Comparison of ENCODE assay signal across 17 cellular contexts in the genomic region with DNA sequence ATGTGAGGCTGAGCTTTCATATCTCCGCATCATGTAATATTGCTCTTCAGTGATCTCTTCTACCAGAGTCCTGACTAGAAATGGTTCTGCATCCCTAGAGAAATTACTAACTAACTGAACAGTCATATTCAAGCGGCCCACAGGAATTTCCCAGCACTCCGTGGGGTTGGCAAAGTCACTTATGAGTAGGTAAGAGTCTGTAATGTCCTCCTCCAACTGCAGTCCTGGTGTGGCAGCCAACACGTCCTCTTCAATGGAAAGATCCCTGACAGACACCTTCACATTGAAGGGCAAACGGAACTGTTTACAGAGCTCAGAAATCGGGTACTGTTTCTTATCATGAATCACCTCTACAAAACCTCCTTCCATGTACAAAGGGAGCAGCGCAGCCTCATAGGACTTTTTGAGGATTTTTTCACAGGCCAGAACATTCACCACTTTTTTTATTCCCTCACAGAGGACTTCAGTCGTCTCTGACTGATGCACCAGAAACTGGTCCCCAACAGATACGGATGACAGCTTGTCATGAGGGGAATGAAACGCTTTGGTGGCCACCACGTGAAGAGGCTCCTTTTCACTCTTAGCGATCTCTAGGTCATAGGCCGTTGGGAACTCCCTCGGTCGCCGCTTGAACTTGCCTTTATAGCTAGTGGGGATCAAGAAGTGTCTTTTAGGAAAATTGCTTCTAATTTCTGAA.
DNase-seq lines count a peak whose midpoint lies in the region; ATAC-seq, FAIRE-seq and TF ChIP-seq lines count a peak whose summit lies in the region.
"Had no signal": no experiment of that assay in that cellular context is flagged by ENCODE, and none has a peak within 500 bp of the region (broad histone marks: within the 10 kb centered on the region; RNA-seq: fewer than 3 reads in every experiment).

No MANE protein-coding gene starts in this region.

- H3K4me2 ChIP-seq in GM12878 (ENCODE audit: control insufficient read depth, insufficient read depth) = no peak overlapping the region

- no peaks in the 10 kb centered on the region for H3K4me1 ChIP-seq in GM12878 (ENCODE audit: control insufficient read depth, insufficient read depth, low read length)
- H3K4me1 ChIP-seq: prostate gland, tibial artery had no signal

- CTCF ChIA-PET in activated CD8-positive, alpha-beta T cell treated with anti-CD3 and anti-CD28 coated beads, Interleukin-2, amount 10 ng/mL, durations not matched to agents 7 days and 5 days (lab: Charles Lee) = interaction anchor here (0.6 to 2.1 kb wide), 6 partner anchors 11 to 707 kb away, joined by 3 to 8 read pairs (median 3); a partner anchor contains a TSS
- CTCF ChIA-PET in GM12878 (lab: Yijun Ruan, JAX) = no interaction called here

- no peak overlapping the region for H3K4me3 Mint-ChIP-seq in activated CD8-positive, alpha-beta T cell treated with anti-CD3 and anti-CD28 coated beads, Interleukin-2, amount 10 ng/mL, durations not matched to agents 7 days and 5 days
- H3K4me3 Mint-ChIP-seq: B cell had no signal

- peaks cover 82% of the 10 kb centered on the region for H3K36me3 Mint-ChIP-seq in activated CD8-positive, alpha-beta T cell treated with anti-CD3 and anti-CD28 coated beads, Interleukin-2, amount 10 ng/mL, durations not matched to agents 7 days and 5 days (ENCODE audit: low read depth)

- no peaks in the 10 kb centered on the region for H3K79me2 ChIP-seq in GM12878 (ENCODE audit: control insufficient read depth, insufficient read depth, low read length)

- no peaks in the 10 kb centered on the region for H3K9me3 Mint-ChIP-seq in activated CD8-positive, alpha-beta T cell treated with anti-CD3 and anti-CD28 coated beads, Interleukin-2, amount 10 ng/mL, durations not matched to agents 7 days and 5 days (ENCODE audit: insufficient read depth)

- no peaks in the 10 kb centered on the region for H3K36me3 ChIP-seq in GM12878 (ENCODE audit: control insufficient read depth in 2 of 2, insufficient read depth in 2 of 2, low read length in 1 of 2)
- H3K36me3 ChIP-seq: cardiac muscle cell, prostate gland, tibial artery, WERI-Rb-1 had no signal

- intact Hi-C loops in GM12878 (cut with micrococcal nuclease; ENCODE audit: unreplicated experiment) = no loop called here

- no peak overlapping the region for H3K27ac ChIP-seq in GM12878 (ENCODE audit: control insufficient read depth, insufficient read depth)
- H3K27ac ChIP-seq: cardiac muscle cell, prostate gland, tibial artery, WERI-Rb-1 had no signal

- SMC1A ChIA-PET in GM12878 (lab: Charles Lee; ENCODE audit: uncharacterized antibody, unreplicated experiment) = interaction anchor here (1.1 kb wide), 1 partner anchor 10 kb away, joined by 6 read pairs; no protein-coding TSS in a partner anchor

- no peak for TF ChIP-seq RAD21 in GM12878 (IDR thresholded peaks at IDR 0.05; ENCODE audit: insufficient read depth, low read depth, low read length)

- H3K9ac ChIP-seq in GM12878 (ENCODE audit: control insufficient read depth, insufficient read depth, low read length) = no peak overlapping the region

- H4K20me1 ChIP-seq in GM12878 (ENCODE audit: control insufficient read depth, insufficient read depth) = no peaks in the 10 kb centered on the region

- no peak for TF ChIP-seq POLR2A in GM12878 (IDR thresholded peaks at IDR 0.05; ENCODE audit: low read depth, low read length)

- peak; percentile 49 for ATAC-seq in activated CD8-positive, alpha-beta T cell treated with anti-CD3 and anti-CD28 coated beads, Interleukin-2, amount 10 ng/mL, durations not matched to agents 7 days and 5 days
- ATAC-seq in GM12878 = 0 out of 3 replicates have a peak, but pooled peaks have one; percentile 26
- no peak for ATAC-seq in HG02870 (IDR thresholded peaks at IDR 0.05; ENCODE audit: unreplicated experiment)

- 28% methylated on average over 16 of the region's 16 CpGs for WGBS in GM12878 (ENCODE audit: insufficient coverage, insufficient replicate concordance, low lambda C conversion rate, missing lambda C conversion rate)

- no peak for TF ChIP-seq CTCF in GM12878 (IDR thresholded peaks at IDR 0.05 in 2 of 3, conservative IDR thresholded peaks at IDR 0.05 in 1 of 3; ENCODE audit: control insufficient read depth in 2 of 3, extremely low read depth in 1 of 3, insufficient read depth in 1 of 3, low read depth in 3 of 3, low read length in 3 of 3)

- no peaks in the 10 kb centered on the region for H3K27me3 ChIP-seq in GM12878 (replicated peaks in 1 of 2; ENCODE audit: control insufficient read depth in 2 of 2, insufficient read depth in 2 of 2, low read length in 1 of 2)
- H3K27me3 ChIP-seq: cardiac muscle cell, tibial artery had no signal

- H2AFZ ChIP-seq in GM12878 (ENCODE audit: control insufficient read depth, low read depth, low read length) = no peak overlapping the region

- DNase-seq in stimulated activated naive CD4-positive, alpha-beta T cell treated with Interleukin-2 at 50 U/mL for 16 hours (lab: John Stamatoyannopoulos, UW) = peak; percentile 31
- no peak for DNase-seq in stimulated activated naive CD4-positive, alpha-beta T cell (lab: John Stamatoyannopoulos, UW)
- no peak for DNase-seq in activated CD8-positive, alpha-beta T cell treated with anti-CD3 and anti-CD28 coated beads, Interleukin-2, amount 10 ng/mL, durations not matched to agents 7 days and 5 days
- DNase-seq in GM12878 (ENCODE audit: low read depth, low spot score) = no peak
- DNase-seq in Kasumi-1 (lab: John Stamatoyannopoulos, UW) = no peak
- no peak for DNase-seq in OCI-M2 (lab: John Stamatoyannopoulos, UW; ENCODE audit: unreplicated experiment)
- DNase-seq in NOMO-1 treated with DMSO at 0.1 percent for 48 hours (lab: John Stamatoyannopoulos, UW; ENCODE audit: unreplicated experiment) = no peak
- DNase-seq: head of caudate nucleus, Karpas-422, NCI-H1436, tibial artery, WERI-Rb-1 had no signal

- BruUV-seq in GM12878 (replicated peaks; lab: Mats Ljungman, UMichigan) = no TSS peak

- peaks cover 75% of the 10 kb centered on the region for H3K4me1 Mint-ChIP-seq in activated CD8-positive, alpha-beta T cell treated with anti-CD3 and anti-CD28 coated beads, Interleukin-2, amount 10 ng/mL, durations not matched to agents 7 days and 5 days (ENCODE audit: low read depth)
- H3K4me1 Mint-ChIP-seq: B cell had no signal

- H3K4me3 ChIP-seq in GM12878 = no peak overlapping the region
- H3K4me3 ChIP-seq: cardiac muscle cell, prostate gland, tibial artery had no signal

- H3K27ac Mint-ChIP-seq in activated CD8-positive, alpha-beta T cell treated with anti-CD3 and anti-CD28 coated beads, Interleukin-2, amount 10 ng/mL, durations not matched to agents 7 days and 5 days = peak overlapping the region; percentile 61
- H3K27ac Mint-ChIP-seq: B cell had no signal

- POLR2A ChIA-PET in activated CD8-positive, alpha-beta T cell treated with anti-CD3 and anti-CD28 coated beads, Interleukin-2, amount 10 ng/mL, durations not matched to agents 7 days and 5 days (lab: Charles Lee) = interaction anchor here (0.8 kb wide), 1 partner anchor 16 kb away, joined by 4 read pairs; no protein-coding TSS in a partner anchor
- POLR2A ChIA-PET in GM12878 (lab: Charles Lee) = interaction anchor here (0.5 kb wide), 1 partner anchor 275 kb away, joined by 4 read pairs; no protein-coding TSS in a partner anchor

- H3K27me3 Mint-ChIP-seq in activated CD8-positive, alpha-beta T cell treated with anti-CD3 and anti-CD28 coated beads, Interleukin-2, amount 10 ng/mL, durations not matched to agents 7 days and 5 days (ENCODE audit: low read depth) = no peaks in the 10 kb centered on the region
- H3K27me3 Mint-ChIP-seq: B cell had no signal

- RAD21 ChIA-PET in GM12878 (lab: Charles Lee; ENCODE audit: unreplicated experiment) = no interaction called here

- in situ Hi-C loops in GM12878 (cut with MboI) = no loop called here

- no peaks in the 10 kb centered on the region for H3K9me3 ChIP-seq in GM12878 (replicated peaks; ENCODE audit: control insufficient read depth, insufficient read depth, low read length)
- H3K9me3 ChIP-seq: prostate gland, tibial artery had no signal

- TF ChIP-seq EP300 in GM12878 (IDR thresholded peaks at IDR 0.05; ENCODE audit: borderline replicate concordance in 1 of 2, control insufficient read depth in 1 of 2, low read depth in 2 of 2, low read length in 2 of 2) = no peak

- FAIRE-seq in GM12878 (lab: Jason Lieb, UNC) = no peak
- FAIRE-seq: H54 had no signal

TF ChIP-seq in GM12878, 131 proteins besides CTCF, POLR2A, EP300 and RAD21 (continues in another document):
- TF ChIP-seq POU2F2 (IDR thresholded peaks at IDR 0.05; ENCODE audit: borderline replicate concordance, low read depth, low read length) (no peak), HDGF (IDR thresholded peaks at IDR 0.05) (no peak), RUNX3 (IDR thresholded peaks at IDR 0.05; ENCODE audit: low read length) (no peak), DPF2 (IDR thresholded peaks at IDR 0.05) (no peak), NR2F1 (conservative IDR thresholded peaks at IDR 0.05) (no peak), CREB1 (IDR thresholded peaks at IDR 0.05; ENCODE audit: low read depth) (no peak), ZNF384 (IDR thresholded peaks at IDR 0.05; ENCODE audit: borderline replicate concordance, low read depth, low read length) (no peak), SMAD5 (IDR thresholded peaks at IDR 0.05; ENCODE audit: low read depth) (no peak), MEF2B (IDR thresholded peaks at IDR 0.05; ENCODE audit: partially characterized antibody, poor library complexity, severe bottlenecking) (no peak), SMC3 (IDR thresholded peaks at IDR 0.05; ENCODE audit: borderline replicate concordance, low read length) (no peak), HDAC2 (IDR thresholded peaks at IDR 0.05) (no peak)
- TF ChIP-seq, protein P1, sequence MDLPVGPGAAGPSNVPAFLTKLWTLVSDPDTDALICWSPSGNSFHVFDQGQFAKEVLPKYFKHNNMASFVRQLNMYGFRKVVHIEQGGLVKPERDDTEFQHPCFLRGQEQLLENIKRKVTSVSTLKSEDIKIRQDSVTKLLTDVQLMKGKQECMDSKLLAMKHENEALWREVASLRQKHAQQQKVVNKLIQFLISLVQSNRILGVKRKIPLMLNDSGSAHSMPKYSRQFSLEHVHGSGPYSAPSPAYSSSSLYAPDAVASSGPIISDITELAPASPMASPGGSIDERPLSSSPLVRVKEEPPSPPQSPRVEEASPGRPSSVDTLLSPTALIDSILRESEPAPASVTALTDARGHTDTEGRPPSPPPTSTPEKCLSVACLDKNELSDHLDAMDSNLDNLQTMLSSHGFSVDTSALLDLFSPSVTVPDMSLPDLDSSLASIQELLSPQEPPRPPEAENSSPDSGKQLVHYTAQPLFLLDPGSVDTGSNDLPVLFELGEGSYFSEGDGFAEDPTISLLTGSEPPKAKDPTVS (IDR thresholded peaks at IDR 0.05; ENCODE audit: low read depth, low read length) = no peak
